In the genomic region with DNA sequence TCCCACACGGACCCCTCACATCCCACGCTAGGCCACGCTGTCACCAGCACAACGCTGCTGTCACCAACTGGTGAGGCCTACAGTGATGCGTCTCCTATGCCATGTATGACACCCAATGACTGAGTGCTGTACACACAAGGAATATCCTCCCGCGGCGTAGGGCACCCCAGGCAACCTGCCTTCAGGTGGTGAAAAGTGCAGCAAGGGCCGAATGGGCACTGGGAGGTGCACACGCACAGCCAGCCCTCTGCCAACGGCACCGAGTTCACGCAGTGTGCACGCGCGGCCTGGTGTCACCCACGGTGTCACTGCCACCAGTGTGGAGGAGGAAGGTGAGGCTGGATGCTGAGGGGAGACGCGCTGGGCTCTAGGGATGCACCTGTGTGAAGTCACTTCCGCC, we compare ENCODE assay signal across 25 cellular contexts. TPM values are rescaled to one million over a fixed set of nuclear protein-coding genes. Genes with fewer than 3 reads are reported as not detected.
"Had no signal": no experiment of that assay in that cellular context is flagged by ENCODE, and none has a peak within 500 bp of the region (broad histone marks: within the 10 kb centered on the region; RNA-seq: fewer than 3 reads in every experiment).

No MANE protein-coding gene starts in this region.

- DNase-seq: activated CD4-positive, alpha-beta T cell treated with anti-CD3 and anti-CD28 coated beads for 48 hours; activated CD4-positive, alpha-beta T cell treated with anti-CD3 and anti-CD28 coated beads, Interleukin-2, amount 50 U/mL, for 48 hours; activated CD8-positive, alpha-beta memory T cell treated with anti-CD3 and anti-CD28 coated beads, Interleukin-2, amount 50 U/mL, for 48 hours; activated gamma-delta T cell; activated naive CD4-positive, alpha-beta T cell treated with anti-CD3 and anti-CD28 coated beads, Interleukin-2, amount 50 U/mL, for 16 hours; activated T-cell treated with anti-CD3 and anti-CD28 coated beads, Interleukin-2, amount 50 U/mL, for 24 hours; anterior cingulate cortex; cerebellar nuclear complex; effector memory CD8-positive, alpha-beta T cell; erythroblast; mammary epithelial cell; natural killer cell; stimulated activated naive CD4-positive, alpha-beta T cell; T-helper 17 cell; T1000; testis; trophoblast cell; WERI-Rb-1 had no signal

- H3K4me3 ChIP-seq: coronary artery, dorsolateral prefrontal cortex, testis had no signal

- H3K4me3 Mint-ChIP-seq: activated T-cell treated with anti-CD3 and anti-CD28 coated beads, Interleukin-2, amount 50 U/mL, for 24 hours; effector memory CD8-positive, alpha-beta T cell; natural killer cell; T-helper 17 cell had no signal

- H3K27me3 Mint-ChIP-seq: activated T-cell treated with anti-CD3 and anti-CD28 coated beads, Interleukin-2, amount 50 U/mL, for 24 hours; effector memory CD8-positive, alpha-beta T cell; T-helper 17 cell had no signal

- H3K9me3 ChIP-seq: testis had no signal

- H3K36me3 ChIP-seq: WERI-Rb-1 had no signal

- H3K27me3 ChIP-seq: dorsolateral prefrontal cortex, testis had no signal

- H3K27ac Mint-ChIP-seq: activated T-cell treated with anti-CD3 and anti-CD28 coated beads, Interleukin-2, amount 50 U/mL, for 24 hours; T-helper 17 cell had no signal

- H3K27ac ChIP-seq: coronary artery, testis, WERI-Rb-1 had no signal

- H3K9me3 Mint-ChIP-seq: activated T-cell treated with anti-CD3 and anti-CD28 coated beads, Interleukin-2, amount 50 U/mL, for 24 hours; effector memory CD8-positive, alpha-beta T cell; natural killer cell had no signal

- ATAC-seq: activated CD4-positive, CD25-positive, alpha-beta regulatory T cell treated with anti-CD3 and anti-CD28 coated beads, Interleukin-2, amount 50 U/mL, for 24 hours; effector memory CD8-positive, alpha-beta T cell; natural killer cell; right cardiac atrium; T-helper 17 cell had no signal

RNA-seq across cellular contexts. Expression of a gene that starts 20.5 kb away (rescaled TPM):
- total RNA-seq: activated CD8-positive, alpha-beta memory T cell treated with anti-CD3 and anti-CD28 coated beads for 36 hours; osteoblast had no signal
- polyA plus RNA-seq: fibroblast of lung, mammary epithelial cell had no signal
